15 cellular contexts compared by ENCODE assay signal in the genomic region with DNA sequence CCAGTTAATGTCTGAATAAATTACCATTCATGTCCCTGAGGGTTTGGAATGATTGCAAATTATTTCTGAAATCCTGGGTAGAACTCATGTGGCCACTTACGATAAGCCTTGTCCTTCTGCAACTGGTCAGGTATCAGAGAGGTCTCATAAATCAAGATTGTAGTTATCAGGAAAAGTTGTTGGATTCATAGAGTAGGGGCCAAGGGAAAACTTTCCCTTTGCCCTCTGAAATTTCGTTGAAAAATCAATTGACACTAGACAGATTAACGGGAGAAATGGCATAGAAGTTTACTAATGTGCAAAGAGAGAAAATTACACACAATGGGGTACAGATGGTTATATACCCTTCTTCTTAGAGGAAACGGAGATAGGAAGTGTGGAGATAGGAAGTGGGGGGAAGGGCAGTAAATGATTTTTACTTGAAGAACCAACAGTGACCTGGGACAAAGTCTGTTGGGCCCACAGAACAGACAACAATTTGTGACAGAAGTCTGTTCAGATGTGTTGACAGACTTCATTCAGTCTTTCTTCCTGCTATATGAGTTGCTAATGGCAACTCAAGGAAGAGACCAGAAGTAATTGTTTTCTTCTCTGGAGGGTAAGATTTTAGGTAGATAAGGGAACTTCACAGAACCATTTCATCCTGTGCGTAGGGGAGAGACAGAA.
DNase-seq lines count a peak whose midpoint lies in the region; ATAC-seq and TF ChIP-seq lines count a peak whose summit lies in the region.
"Had no signal": no experiment of that assay in that cellular context is flagged by ENCODE, and none has a peak within 500 bp of the region (broad histone marks: within the 10 kb centered on the region; RNA-seq: fewer than 3 reads in every experiment).

No MANE protein-coding gene starts in this region.

- no peak overlapping the region for H3K4me3 ChIP-seq in heart right ventricle
- H3K4me3 ChIP-seq in mucosa of rectum (ENCODE audit: low read length in 2 of 2): no peak overlapping the region
- H3K4me3 ChIP-seq: colonic mucosa, Peyer's patch had no signal

- no peaks in the 10 kb centered on the region for H3K36me3 Mint-ChIP-seq in stimulated activated effector memory CD8-positive, alpha-beta T cell treated with anti-CD3 and anti-CD28 coated beads, Interleukin-12 subunit alpha, Interleukin-12 subunit beta, amount 100 ng/mL, for 72 hours
- H3K36me3 Mint-ChIP-seq: activated naive CD8-positive, alpha-beta T cell treated with anti-CD3 and anti-CD28 coated beads, Interleukin-2, amount 10 ng/mL, durations not matched to agents 7 days and 5 days had no signal

- H3K36me3 ChIP-seq in heart right ventricle: no peaks in the 10 kb centered on the region
- no peaks in the 10 kb centered on the region for H3K36me3 ChIP-seq in mucosa of rectum (ENCODE audit: control insufficient read depth in 2 of 2, insufficient read depth in 2 of 2, low read length in 2 of 2)
- H3K36me3 ChIP-seq: colonic mucosa, Peyer's patch had no signal

- no peak overlapping the region for H3K4me3 Mint-ChIP-seq in stimulated activated effector memory CD8-positive, alpha-beta T cell treated with anti-CD3 and anti-CD28 coated beads, Interleukin-12 subunit alpha, Interleukin-12 subunit beta, amount 100 ng/mL, for 72 hours
- H3K4me3 Mint-ChIP-seq: activated naive CD8-positive, alpha-beta T cell treated with anti-CD3 and anti-CD28 coated beads, Interleukin-2, amount 10 ng/mL, durations not matched to agents 7 days and 5 days had no signal

- H3K27me3 ChIP-seq in heart right ventricle: no peaks in the 10 kb centered on the region
- H3K27me3 ChIP-seq in mucosa of rectum (ENCODE audit: control insufficient read depth in 2 of 2, insufficient read depth in 2 of 2, low read length in 2 of 2): no peaks in the 10 kb centered on the region
- H3K27me3 ChIP-seq: colonic mucosa, Peyer's patch had no signal

- intact Hi-C loops in heart right ventricle (cut with DNase I) (no loop called here), Right ventricle myocardium superior (cut with DNase I) (no loop called here)

- 60 to 66% methylated on average over 5 of the region's 5 CpGs for WGBS in heart right ventricle, 2 donors

- H3K27ac Mint-ChIP-seq in stimulated activated effector memory CD8-positive, alpha-beta T cell treated with anti-CD3 and anti-CD28 coated beads, Interleukin-12 subunit alpha, Interleukin-12 subunit beta, amount 100 ng/mL, for 72 hours: no peak overlapping the region
- H3K27ac Mint-ChIP-seq: activated naive CD8-positive, alpha-beta T cell treated with anti-CD3 and anti-CD28 coated beads, Interleukin-2, amount 10 ng/mL, durations not matched to agents 7 days and 5 days had no signal

- H3K4me1 ChIP-seq in heart right ventricle (peaks cover 10 to 50% (median 43%) of the 10 kb centered on the region in 9 donors), mucosa of rectum (ENCODE audit: control insufficient read depth in 2 of 2, insufficient read depth in 2 of 2, low read length in 2 of 2) (no peaks in the 10 kb centered on the region)
- H3K4me1 ChIP-seq: colonic mucosa, Peyer's patch had no signal

- no peak overlapping the region for H3K9ac ChIP-seq in mucosa of rectum (ENCODE audit: low read depth in 1 of 2, low read length in 2 of 2)

- H3K4me1 Mint-ChIP-seq in stimulated activated effector memory CD8-positive, alpha-beta T cell treated with anti-CD3 and anti-CD28 coated beads, Interleukin-12 subunit alpha, Interleukin-12 subunit beta, amount 100 ng/mL, for 72 hours: no peaks in the 10 kb centered on the region

- peak overlapping the region in 6 of 10 donors; percentile 0 to 79 (median 58) for H3K27ac ChIP-seq in heart right ventricle
- peak overlapping the region; percentile 5 to 16 for H3K27ac ChIP-seq in mucosa of rectum (ENCODE audit: low read depth in 2 of 2, low read length in 2 of 2)
- H3K27ac ChIP-seq: colonic mucosa had no signal

- H3K9me3 Mint-ChIP-seq in stimulated activated effector memory CD8-positive, alpha-beta T cell treated with anti-CD3 and anti-CD28 coated beads, Interleukin-12 subunit alpha, Interleukin-12 subunit beta, amount 100 ng/mL, for 72 hours: no peaks in the 10 kb centered on the region

- peak in 1 of 8 donors; percentile 8 for ATAC-seq in heart right ventricle
- no peak for ATAC-seq in Right ventricle myocardium superior (ENCODE audit: poor library complexity)
- ATAC-seq in stimulated activated effector memory CD8-positive, alpha-beta T cell treated with anti-CD3 and anti-CD28 coated beads, Interleukin-12 subunit alpha, Interleukin-12 subunit beta, amount 100 ng/mL, for 72 hours: no peak
- ATAC-seq: HCT116 had no signal

- TF ChIP-seq CTCF in heart right ventricle (IDR thresholded peaks at IDR 0.05): no peak

- DNase-seq in heart right ventricle (no peak), Right ventricle myocardium superior (no peak), NCI-H146 (lab: John Stamatoyannopoulos, UW) (no peak), NCI-H345 (lab: John Stamatoyannopoulos, UW) (no peak), GM03348 (ENCODE audit: low spot score) (no peak)
- peak; percentile 3 for DNase-seq in central memory CD4-positive, alpha-beta T cell
- DNase-seq in stimulated activated effector memory CD8-positive, alpha-beta T cell treated with anti-CD3 and anti-CD28 coated beads, Interleukin-12 subunit alpha, Interleukin-12 subunit beta, amount 100 ng/mL, for 72 hours (ENCODE audit: low spot score in 2 of 2): no peak
- DNase-seq: activated naive CD8-positive, alpha-beta T cell treated with anti-CD3 and anti-CD28 coated beads, Interleukin-2, amount 10 ng/mL, durations not matched to agents 7 days and 5 days; colonic mucosa; NCI-H1105 treated with DMSO at 0.1 percent for 48 hours; NCI-H446 treated with DMSO at 0.1 percent for 48 hours; Peyer's patch; stimulated activated CD4-positive, alpha-beta T cell treated with anti-CD3 and anti-CD28 coated beads, Interleukin-12 subunit alpha, Interleukin-12 subunit beta, amount 100 ng/mL, for 4 hours had no signal

- H3K9me3 ChIP-seq in heart right ventricle (no peaks in the 10 kb centered on the region), mucosa of rectum (ENCODE audit: control insufficient read depth in 2 of 2, low read length in 2 of 2) (no peaks in the 10 kb centered on the region)
- H3K9me3 ChIP-seq: colonic mucosa, Peyer's patch had no signal
